ENCODE assay signal across 22 cellular contexts in the genomic region with DNA sequence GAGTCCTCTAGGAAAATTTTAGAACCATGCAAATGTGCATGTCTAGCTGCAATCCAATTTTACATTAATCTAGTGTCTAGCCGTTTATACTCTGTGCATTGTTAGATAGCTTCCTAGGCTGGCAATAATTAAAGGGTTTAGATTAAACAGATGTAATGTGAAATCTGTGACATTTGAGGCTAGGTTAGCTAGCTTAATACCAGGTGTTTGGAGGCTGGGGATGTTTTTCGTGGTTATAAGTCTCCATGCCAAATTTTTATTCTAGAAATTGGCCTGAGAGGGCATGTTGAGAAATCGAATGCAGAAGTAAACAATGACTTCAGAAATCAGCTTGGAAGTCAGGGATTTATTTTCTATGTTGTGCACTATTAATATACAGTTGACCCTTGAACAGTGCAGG.
DNase-seq lines count a peak whose midpoint lies in the region; ATAC-seq and TF ChIP-seq lines count a peak whose summit lies in the region.
"Had no signal": no experiment of that assay in that cellular context is flagged by ENCODE, and none has a peak within 500 bp of the region (broad histone marks: within the 10 kb centered on the region; RNA-seq: fewer than 3 reads in every experiment).

No MANE protein-coding gene starts in this region.

- ATAC-seq in left ventricle myocardium superior (peak; percentile 12), left cardiac atrium (no peak), gastroesophageal sphincter (peak; percentile 35), HG03280 (IDR thresholded peaks at IDR 0.05; ENCODE audit: unreplicated experiment) (no peak), GM18909 (IDR thresholded peaks at IDR 0.05; ENCODE audit: poor library complexity, unreplicated experiment) (no peak)
- ATAC-seq: activated T-cell treated with anti-CD3 and anti-CD28 coated beads, Interleukin-2, amount 50 U/mL, for 72 hours; heart left ventricle; naive thymus-derived CD4-positive, alpha-beta T cell; stimulated activated effector memory CD8-positive, alpha-beta T cell treated with anti-CD3 and anti-CD28 coated beads, Interleukin-12 subunit alpha, Interleukin-12 subunit beta, amount 100 ng/mL, for 72 hours; T-helper 17 cell had no signal

- no peaks in the 10 kb centered on the region for H3K27me3 ChIP-seq in gastroesophageal sphincter
- H3K27me3 ChIP-seq in transverse colon: no peaks in the 10 kb centered on the region
- H3K27me3 ChIP-seq: breast epithelium, heart left ventricle had no signal

- TF ChIP-seq CTCF in VCaP (conservative IDR thresholded peaks at IDR 0.05) (no peak), gastroesophageal sphincter (IDR thresholded peaks at IDR 0.05) (no peak), transverse colon (IDR thresholded peaks at IDR 0.05) (no peak)

- no peaks in the 10 kb centered on the region for H3K36me3 ChIP-seq in gastroesophageal sphincter
- H3K36me3 ChIP-seq in transverse colon: no peaks in the 10 kb centered on the region
- H3K36me3 ChIP-seq: breast epithelium, heart left ventricle had no signal

- peak overlapping the region; percentile 85 for H3K27ac ChIP-seq in VCaP
- H3K27ac ChIP-seq in gastroesophageal sphincter: no peak overlapping the region
- no peak overlapping the region for H3K27ac ChIP-seq in transverse colon
- H3K27ac ChIP-seq: breast epithelium, heart left ventricle had no signal

- 3 to 28% methylated on average over 3 of the region's 3 CpGs for WGBS in gastroesophageal sphincter (ENCODE audit: low coverage in 1 of 2), 2 donors
- WGBS in transverse colon (ENCODE audit: low coverage in 1 of 2), 2 donors: 24 to 28% methylated on average over 2 to 3 of the region's 3 CpGs

- TF ChIP-seq EP300 in gastroesophageal sphincter (IDR thresholded peaks at IDR 0.05): no peak
- TF ChIP-seq EP300 in transverse colon (IDR thresholded peaks at IDR 0.05; ENCODE audit: low read depth): no peak

- no peak for TF ChIP-seq POLR2A in gastroesophageal sphincter (IDR thresholded peaks at IDR 0.05)
- no peak for TF ChIP-seq POLR2A in transverse colon (IDR thresholded peaks at IDR 0.05)

- in situ Hi-C loops in transverse colon (cut with MboI; ENCODE audit: low pct_ligation_motif_present in 1 of 4, low pct_unique_long_range_greater_than_20kb in 1 of 4, low sequenced_read_pairs in 3 of 4): no loop called here

- DNase-seq in left ventricle myocardium superior: no peak
- no peak for DNase-seq in left cardiac atrium
- no peak for DNase-seq in transverse colon
- no peak for DNase-seq in activated T-cell treated with anti-CD3 and anti-CD28 coated beads, Interleukin-2, amount 50 U/mL, for 1 hour
- DNase-seq: activated CD4-positive, alpha-beta T cell treated with anti-CD3 and anti-CD28 coated beads for 48 hours; activated naive CD4-positive, alpha-beta T cell treated with Interleukin-2 at 50 U/mL for 16 hours; activated T-cell treated with anti-CD3 and anti-CD28 coated beads, Interleukin-2, amount 50 U/mL, for 72 hours; amniotic stem cell; C1 segment of cervical spinal cord; heart left ventricle; naive thymus-derived CD4-positive, alpha-beta T cell; NCI-H146; nucleus accumbens; RPMI8226; substantia nigra; T-helper 17 cell had no signal

- H3K4me3 ChIP-seq in gastroesophageal sphincter (no peak overlapping the region), transverse colon (no peak overlapping the region)
- H3K4me3 ChIP-seq: breast epithelium, heart left ventricle had no signal

- no peaks in the 10 kb centered on the region for H3K9me3 ChIP-seq in gastroesophageal sphincter
- no peaks in the 10 kb centered on the region for H3K9me3 ChIP-seq in transverse colon
- H3K9me3 ChIP-seq: breast epithelium, heart left ventricle had no signal

- intact Hi-C loops in left ventricle myocardium superior (cut with micrococcal nuclease) (no loop called here), left cardiac atrium (cut with DNase I) (no loop called here), transverse colon (cut with DNase I; ENCODE audit: low total_unique reads) (no loop called here)

- H3K4me1 ChIP-seq in gastroesophageal sphincter: peaks cover 14 to 76% (median 16%) of the 10 kb centered on the region in 3 donors
- peaks cover 18 to 47% (median 31%) of the 10 kb centered on the region in 4 donors for H3K4me1 ChIP-seq in transverse colon

Comparison
In these comparisons a context has a peak if more than half of its experiments do, and no peak if none do; other contexts are left out.
1. ATAC-seq: peak in left ventricle myocardium superior (single experiment) and gastroesophageal sphincter (single experiment); none in left cardiac atrium (0 of 2), HG03280 (single experiment) and GM18909 (single experiment).